ENCODE assay signal across 8 cellular contexts in genomic region chr11:66313321-66314185, GRCh38. TPM values are rescaled to one million over a fixed set of nuclear protein-coding genes. Genes with fewer than 3 reads are reported as not detected.
DNase-seq lines count a peak whose midpoint lies in the region; ATAC-seq, FAIRE-seq and TF ChIP-seq lines count a peak whose summit lies in the region.

No MANE protein-coding gene starts in this region.

- no peak for FAIRE-seq in H1 (lab: Jason Lieb, UNC)

- CTCF ChIA-PET in H1 (lab: Charles Lee; ENCODE audit: partially characterized antibody), result interaction anchor here (0.8 to 11.7 kb wide), 24 partner anchors 9 to 169 kb away, joined by 3 to 242 read pairs (median 5); partner anchors contain the start of genes B4GAT1, RAB1B, RIN1 and SLC29A2

- peak overlapping the region; percentile 48 to 88 for H3K4me2 ChIP-seq in H1 (ENCODE audit: insufficient read depth in 1 of 2, low read depth in 2 of 2, low read length in 2 of 2)

- H3K4me3 ChIP-seq in AG10803 (ENCODE audit: low read length) (peak overlapping the region; percentile 93), NT2/D1 (ENCODE audit: insufficient read length, low read depth) (peak overlapping the region; percentile 48), H1 (ENCODE audit: extremely low read depth in 1 of 4, insufficient read depth in 2 of 4, low read depth in 3 of 4, low read length in 4 of 4) (peak overlapping the region; percentile 39 to 70 (median 54))

- H3K79me2 ChIP-seq in H1 (ENCODE audit: control insufficient read depth in 1 of 2, insufficient read depth in 2 of 2, low read length in 2 of 2), result no peaks in the 10 kb centered on the region

- H3K27ac ChIP-seq in H1 (ENCODE audit: low read depth, low read length), result 0 out of 2 replicates have a peak overlapping the region, but pooled peaks have one; percentile 22

- peaks cover 0 to 4% (median 4%) of the 10 kb centered on the region in 3 donors for H3K36me3 Mint-ChIP-seq in naive thymus-derived CD8-positive, alpha-beta T cell

- H3K27ac Mint-ChIP-seq in naive thymus-derived CD8-positive, alpha-beta T cell, result peak overlapping the region; percentile 92 to 100 (median 99)

- peak overlapping the region; percentile 83 for H3K18ac ChIP-seq in H1 (ENCODE audit: extremely low read depth, low read length)

- no peak; a peak in 1 of 3 replicates for TF ChIP-seq POLR2A in H1 (IDR thresholded peaks at IDR 0.05; ENCODE audit: control extremely low read depth in 1 of 2, low read depth in 2 of 2, low read length in 2 of 2)

- peak overlapping the region; percentile 87 for H4K8ac ChIP-seq in H1 (ENCODE audit: extremely low read depth, insufficient read depth, low read length)

- peak overlapping the region; percentile 96 for H3K4ac ChIP-seq in H1 (replicated peaks; ENCODE audit: insufficient read length, low read depth, low read length)

- peak overlapping the region; percentile 73 to 99 (median 96) for H3K4me3 Mint-ChIP-seq in naive thymus-derived CD8-positive, alpha-beta T cell

- H3K4me1 ChIP-seq in NT2/D1 (ENCODE audit: insufficient read depth, insufficient read length) (peaks cover 43% of the 10 kb centered on the region), H1 (replicated peaks in 1 of 4; ENCODE audit: control insufficient read depth in 3 of 4, insufficient read depth in 4 of 4, low read length in 3 of 4) (peaks cover 12 to 32% (median 22%) of the 10 kb centered on the region in 4 experiments)

- TF ChIP-seq EP300 in H1 (IDR thresholded peaks at IDR 0.05; ENCODE audit: borderline replicate concordance in 1 of 2, low read depth in 2 of 2, low read length in 2 of 2), result no peak

- H2BK20ac ChIP-seq in H1 (ENCODE audit: low read length), result peak overlapping the region; percentile 48; the same call in 1 of the 2 replicates

- peak overlapping the region; percentile 84 for H4K5ac ChIP-seq in H1 (ENCODE audit: insufficient read length, low read depth, low read length)

- TF ChIP-seq CTCF in AG10803 (conservative IDR thresholded peaks at IDR 0.05; ENCODE audit: low read length) (peak; percentile 40), H1 (IDR thresholded peaks at IDR 0.05; ENCODE audit: control extremely low read depth in 1 of 3, insufficient read depth in 1 of 3, low read depth in 1 of 3, low read length in 3 of 3) (peak in 2 of 3 experiments; percentile 48 to 62; a peak in 3 of 4 replicates)

- H3K4me1 Mint-ChIP-seq in naive thymus-derived CD8-positive, alpha-beta T cell, result peaks cover 23 to 42% (median 32%) of the 10 kb centered on the region in 4 donors

- no peak overlapping the region for H3K14ac ChIP-seq in H1 (ENCODE audit: insufficient read length)

- no peaks in the 10 kb centered on the region for H4K20me1 ChIP-seq in H1 (replicated peaks in 1 of 2; ENCODE audit: control insufficient read depth in 1 of 2, insufficient read depth in 2 of 2, low read length in 2 of 2)

- peak overlapping the region; percentile 90; the same call in 1 of the 2 replicates for H2BK5ac ChIP-seq in H1 (ENCODE audit: low read depth, low read length)

- H3K27me3 ChIP-seq in NT2/D1 (ENCODE audit: insufficient read depth, insufficient read length) (peaks cover 19% of the 10 kb centered on the region), H1 (replicated peaks in 1 of 4; ENCODE audit: control insufficient read depth in 3 of 4, extremely low read depth in 1 of 4, insufficient read depth in 3 of 4, low read length in 3 of 4) (peaks cover 0 to 3% (median 0%) of the 10 kb centered on the region in 4 experiments; a peak in 2 of 7 replicates)

- POLR2A ChIA-PET in H1 (lab: Charles Lee; ENCODE audit: partially characterized antibody), result interaction anchor here (1.0 to 4.1 kb wide), 17 partner anchors 8 to 57 kb away, joined by 3 to 25 read pairs (median 7); partner anchors contain the start of genes BRMS1, RIN1, TMEM151A and YIF1A
- POLR2A ChIA-PET in naive thymus-derived CD8-positive, alpha-beta T cell (lab: Charles Lee), result interaction anchor here (0.8 to 7.7 kb wide), 30 partner anchors 9 to 1535 kb away, joined by 3 to 126 read pairs (median 5); partner anchors contain the start of genes B4GAT1, BRMS1, CCDC85B and KAT5

- no peak overlapping the region for H2AK5ac ChIP-seq in H1 (ENCODE audit: low read depth, low read length)

- DNase-seq in AG10803 (ENCODE audit: low read depth) (peak; percentile 53), NT2/D1 (ENCODE audit: low read depth, low spot score) (no peak), H1 (ENCODE audit: low read depth in 1 of 2, low spot score in 2 of 2) (no peak), GM19238 (ENCODE audit: insufficient read length, low spot score) (no peak)
- DNase-seq in naive thymus-derived CD8-positive, alpha-beta T cell, result peak in 3 of 10 donors; percentile 17 to 64 (median 34)

- 48% methylated on average over 18 of the region's 38 CpGs; no CpG with 5 or more reads in 1 of the 2 experiments for WGBS in H1 (ENCODE audit: extremely low coverage in 1 of 2, insufficient coverage in 1 of 2, insufficient read length in 1 of 2, insufficient replicate concordance in 2 of 2, low coverage in 1 of 2, low lambda C conversion rate in 2 of 2, missing lambda C conversion rate in 1 of 2), 2 experiments

- H2BK12ac ChIP-seq in H1 (ENCODE audit: low read depth, low read length), result peak overlapping the region; percentile 71; the same call in 1 of the 2 replicates

- ATAC-seq in naive thymus-derived CD8-positive, alpha-beta T cell, result no peak
- ATAC-seq in GM19395 (IDR thresholded peaks at IDR 0.05; ENCODE audit: unreplicated experiment) (no peak), GM21381 (IDR thresholded peaks at IDR 0.05; ENCODE audit: unreplicated experiment) (no peak), GM18502 (IDR thresholded peaks at IDR 0.05; ENCODE audit: poor library complexity, unreplicated experiment) (no peak)

- no peaks in the 10 kb centered on the region for H3K27me3 Mint-ChIP-seq in naive thymus-derived CD8-positive, alpha-beta T cell

- peaks cover 0 to 3% (median 0%) of the 10 kb centered on the region in 9 donors for H3K9me3 Mint-ChIP-seq in naive thymus-derived CD8-positive, alpha-beta T cell

- H3K56ac ChIP-seq in H1 (replicated peaks; ENCODE audit: insufficient read length, low read depth, low read length), result peak overlapping the region; percentile 65

- H3K9me3 ChIP-seq in NT2/D1 (ENCODE audit: insufficient read depth, low read length) (no peaks in the 10 kb centered on the region), H1 (ENCODE audit: insufficient read depth in 2 of 2, low read depth in 1 of 2, low read length in 1 of 2) (no peaks in the 10 kb centered on the region)

- H3K23ac ChIP-seq in H1 (ENCODE audit: insufficient read length), result no peak overlapping the region

- H2BK120ac ChIP-seq in H1 (replicated peaks; ENCODE audit: low read depth, low read length), result peak overlapping the region; percentile 38

- peak overlapping the region; percentile 46; the same call in 1 of the 2 replicates for H2BK15ac ChIP-seq in H1 (ENCODE audit: low read length)

- no peaks in the 10 kb centered on the region for H3K79me1 ChIP-seq in H1 (ENCODE audit: low read depth, low read length)

- peaks cover 8% of the 10 kb centered on the region for H3K23me2 ChIP-seq in H1 (ENCODE audit: low read depth, low read length)

- peak overlapping the region; percentile 88 for H4K91ac ChIP-seq in H1 (replicated peaks; ENCODE audit: insufficient read length, low read length)

- TF ChIP-seq RAD21 in H1 (IDR thresholded peaks at IDR 0.05 in 1 of 2, conservative IDR thresholded peaks at IDR 0.05 in 1 of 2; ENCODE audit: low read depth in 2 of 2, low read length in 2 of 2), result peak; percentile 18 to 43; a peak in 3 of 4 replicates

- H3K36me3 ChIP-seq in NT2/D1 (ENCODE audit: insufficient read depth, insufficient read length, low read length) (peaks cover 3% of the 10 kb centered on the region), H1 (ENCODE audit: control insufficient read depth in 2 of 4, insufficient read depth in 4 of 4, low read length in 3 of 4) (no peaks in the 10 kb centered on the region)

- peak overlapping the region; percentile 65; the same call in 1 of the 2 replicates for H2AFZ ChIP-seq in H1 (ENCODE audit: low read length)

- H3K9ac ChIP-seq in NT2/D1 (ENCODE audit: insufficient read length, low read depth), result peak overlapping the region; percentile 87
- peak overlapping the region in 3 of 4 experiments; percentile 29 to 68 (median 62); a peak in 5 of 7 replicates for H3K9ac ChIP-seq in H1 (replicated peaks in 1 of 4; ENCODE audit: extremely low read depth in 1 of 4, low read depth in 3 of 4, low read length in 3 of 4)

RNA-seq across cellular contexts. Expression of gene CD248, which starts 3.3 kb away (rescaled TPM):
- 3.7 and 3.9 TPM in 2 replicates for total RNA-seq in H1 (2021; fragmentation: NEBNext Ultra II Directional; extraction: Animal tissue kit (Norgen Biotek cat#: 25700))
- polyA plus RNA-seq in H1 (2011; rRNA removed), result 2.7 and 4.6 TPM in 2 replicates
- polyA plus RNA-seq in H1 (2011; cell fraction: cytosol; rRNA removed), result 0.84 TPM
- 3.0 TPM for polyA plus RNA-seq in H1 (2011; cell fraction: nucleus; rRNA removed)
- polyA plus RNA-seq in H1 (2012, experiment 1 of 2), result 1.9 to 3.4 TPM (median 2.7 TPM) in 4 replicates
- 2.8 TPM for polyA plus RNA-seq in H1 (2012, experiment 2 of 2)
- 11.9 TPM for polyA plus RNA-seq in H1 (2013, experiment 1 of 2)
- 11.8 TPM for polyA plus RNA-seq in H1 (2013, experiment 2 of 2)
- polyA minus RNA-seq in H1 (2011; rRNA and poly(A)+ RNA removed), result 0.61 and 0.95 TPM in 2 replicates
- polyA minus RNA-seq in H1 (2011; cell fraction: cytosol; rRNA and poly(A)+ RNA removed), result 1.5 TPM
- polyA minus RNA-seq in H1 (2011; cell fraction: nucleus; rRNA and poly(A)+ RNA removed), result 1.5 TPM
- 10 to 100 TPM; 37.0 to 41.3 TPM for total RNA-seq in naive thymus-derived CD8-positive, alpha-beta T cell
- 100 to 1,000 TPM in 2 of 3 donors, 10 to 100 TPM in 1; 43.8 to 128 (median 114) TPM for polyA plus RNA-seq in naive thymus-derived CD8-positive, alpha-beta T cell

RNA-seq across cellular contexts. Expression of gene TMEM151A, which starts 21.9 kb away (rescaled TPM):
- total RNA-seq in H1 (2021; fragmentation: NEBNext Ultra II Directional; extraction: Animal tissue kit (Norgen Biotek cat#: 25700)), result 2.4 and 3.2 TPM in 2 replicates
- polyA plus RNA-seq in H1 (2011; rRNA removed), result 3.2 and 4.5 TPM in 2 replicates
- polyA plus RNA-seq in H1 (2011; cell fraction: cytosol; rRNA removed), result 2.2 TPM
- polyA plus RNA-seq in H1 (2011; cell fraction: nucleus; rRNA removed), result 2.4 TPM
- 0.87 to 2.5 TPM (median 2.1 TPM) in 4 replicates for polyA plus RNA-seq in H1 (2012, experiment 1 of 2)
- 2.3 TPM for polyA plus RNA-seq in H1 (2012, experiment 2 of 2)
- polyA plus RNA-seq in H1 (2013, experiment 1 of 2), result 3.7 TPM
- polyA plus RNA-seq in H1 (2013, experiment 2 of 2), result 4.0 TPM
- 0.56 and 1.3 TPM in 2 replicates for polyA minus RNA-seq in H1 (2011; rRNA and poly(A)+ RNA removed)
- 1.8 TPM for polyA minus RNA-seq in H1 (2011; cell fraction: cytosol; rRNA and poly(A)+ RNA removed)
- 2.8 TPM for polyA minus RNA-seq in H1 (2011; cell fraction: nucleus; rRNA and poly(A)+ RNA removed)
- under 1 TPM in 1 of 2 experiments, not detected in 1; 0.13 TPM for total RNA-seq in naive thymus-derived CD8-positive, alpha-beta T cell
- polyA plus RNA-seq in naive thymus-derived CD8-positive, alpha-beta T cell, result not detected

RNA-seq across cellular contexts. Expression of gene RIN1, which starts 22.7 kb away (rescaled TPM):
- 5.4 and 6.6 TPM in 2 replicates for total RNA-seq in H1 (2021; fragmentation: NEBNext Ultra II Directional; extraction: Animal tissue kit (Norgen Biotek cat#: 25700))
- 2.5 and 3.8 TPM in 2 replicates for polyA plus RNA-seq in H1 (2011; rRNA removed)
- polyA plus RNA-seq in H1 (2011; cell fraction: cytosol; rRNA removed), result 2.3 TPM
- 10.6 TPM for polyA plus RNA-seq in H1 (2011; cell fraction: nucleus; rRNA removed)
- polyA plus RNA-seq in H1 (2012, experiment 1 of 2), result 2.5 to 4.3 TPM (median 3.7 TPM) in 4 replicates
- 2.9 TPM for polyA plus RNA-seq in H1 (2012, experiment 2 of 2)
- 4.4 TPM for polyA plus RNA-seq in H1 (2013, experiment 1 of 2)
- polyA plus RNA-seq in H1 (2013, experiment 2 of 2), result 4.3 TPM
- 0.66 and 0.98 TPM in 2 replicates for polyA minus RNA-seq in H1 (2011; rRNA and poly(A)+ RNA removed)
- 6.0 TPM for polyA minus RNA-seq in H1 (2011; cell fraction: cytosol; rRNA and poly(A)+ RNA removed)
- polyA minus RNA-seq in H1 (2011; cell fraction: nucleus; rRNA and poly(A)+ RNA removed), result 2.7 TPM
- 1 to 10 TPM; 7.6 to 8.0 TPM for total RNA-seq in naive thymus-derived CD8-positive, alpha-beta T cell
- 1 to 10 TPM; 2.7 to 6.5 (median 3.7) TPM for polyA plus RNA-seq in naive thymus-derived CD8-positive, alpha-beta T cell

RNA-seq across cellular contexts. Expression of gene YIF1A, which starts 24.6 kb away (rescaled TPM):
- 70.1 and 75.9 TPM in 2 replicates for total RNA-seq in H1 (2021; fragmentation: NEBNext Ultra II Directional; extraction: Animal tissue kit (Norgen Biotek cat#: 25700))
- polyA plus RNA-seq in H1 (2011; rRNA removed), result 178 and 248 TPM in 2 replicates
- 106 TPM for polyA plus RNA-seq in H1 (2011; cell fraction: cytosol; rRNA removed)
- 184 TPM for polyA plus RNA-seq in H1 (2011; cell fraction: nucleus; rRNA removed)
- 50.7 to 118 TPM (median 101 TPM) in 4 replicates for polyA plus RNA-seq in H1 (2012, experiment 1 of 2)
- 274 TPM for polyA plus RNA-seq in H1 (2012, experiment 2 of 2)
- polyA plus RNA-seq in H1 (2013, experiment 1 of 2), result 179 TPM
- 193 TPM for polyA plus RNA-seq in H1 (2013, experiment 2 of 2)
- 96.9 and 101 TPM in 2 replicates for polyA minus RNA-seq in H1 (2011; rRNA and poly(A)+ RNA removed)
- polyA minus RNA-seq in H1 (2011; cell fraction: cytosol; rRNA and poly(A)+ RNA removed), result 80.4 TPM
- 42.2 TPM for polyA minus RNA-seq in H1 (2011; cell fraction: nucleus; rRNA and poly(A)+ RNA removed)
- total RNA-seq in naive thymus-derived CD8-positive, alpha-beta T cell, result 10 to 100 TPM; 26.9 to 36.8 TPM
- 10 to 100 TPM; 49.1 to 59.9 (median 53.9) TPM for polyA plus RNA-seq in naive thymus-derived CD8-positive, alpha-beta T cell

RNA-seq across cellular contexts. Expression of gene BRMS1, which starts 31.4 kb away (rescaled TPM):
- total RNA-seq in H1 (2021; fragmentation: NEBNext Ultra II Directional; extraction: Animal tissue kit (Norgen Biotek cat#: 25700)), result 44.8 and 46.1 TPM in 2 replicates
- polyA plus RNA-seq in H1 (2011; rRNA removed), result 39.2 and 46.5 TPM in 2 replicates
- polyA plus RNA-seq in H1 (2011; cell fraction: cytosol; rRNA removed), result 51.8 TPM
- 43.6 TPM for polyA plus RNA-seq in H1 (2011; cell fraction: nucleus; rRNA removed)
- 28.2 to 53.4 TPM (median 50.2 TPM) in 4 replicates for polyA plus RNA-seq in H1 (2012, experiment 1 of 2)
- 55.2 TPM for polyA plus RNA-seq in H1 (2012, experiment 2 of 2)
- polyA plus RNA-seq in H1 (2013, experiment 1 of 2), result 30.3 TPM
- polyA plus RNA-seq in H1 (2013, experiment 2 of 2), result 31.5 TPM
- 10.5 and 13.1 TPM in 2 replicates for polyA minus RNA-seq in H1 (2011; rRNA and poly(A)+ RNA removed)
- polyA minus RNA-seq in H1 (2011; cell fraction: cytosol; rRNA and poly(A)+ RNA removed), result 12.4 TPM
- polyA minus RNA-seq in H1 (2011; cell fraction: nucleus; rRNA and poly(A)+ RNA removed), result 9.7 TPM
- total RNA-seq in naive thymus-derived CD8-positive, alpha-beta T cell, result 10 to 100 TPM; 47.6 to 48.8 TPM
- 10 to 100 TPM; 61.7 to 65.8 (median 63.6) TPM for polyA plus RNA-seq in naive thymus-derived CD8-positive, alpha-beta T cell
